21 cellular contexts compared by ENCODE assay signal in genomic region chr4:154045086-154045485, GRCh38.
"Had no signal": no experiment of that assay in that cellular context is flagged by ENCODE, and none has a peak within 500 bp of the region (broad histone marks: within the 10 kb centered on the region; RNA-seq: fewer than 3 reads in every experiment).

No MANE protein-coding gene starts in this region.

- H3K9me3 Mint-ChIP-seq: activated T-cell treated with anti-CD3 and anti-CD28 coated beads, Interleukin-2, amount 50 U/mL, for 24 hours; activated T-helper 17 cell treated with anti-CD3 and anti-CD28 coated beads, Interleukin-2, amount 50 U/mL, for 72 hours; endodermal cell had no signal

- H3K4me3 ChIP-seq: coronary artery, gastroesophageal sphincter, heart left ventricle, ovary, prostate gland, right atrium auricular region, spleen, thyroid gland had no signal

- H3K9me3 ChIP-seq: gastroesophageal sphincter, heart left ventricle, ovary, prostate gland, right atrium auricular region, spleen, thyroid gland had no signal

- H3K4me1 Mint-ChIP-seq: activated T-helper 17 cell treated with anti-CD3 and anti-CD28 coated beads, Interleukin-2, amount 50 U/mL, for 72 hours; natural killer cell had no signal

- H3K4me1 ChIP-seq: gastroesophageal sphincter, heart left ventricle, prostate gland, right atrium auricular region, spleen, thyroid gland had no signal

- H3K27ac Mint-ChIP-seq: activated naive CD8-positive, alpha-beta T cell; activated T-cell treated with anti-CD3 and anti-CD28 coated beads, Interleukin-2, amount 50 U/mL, for 24 hours; activated T-helper 17 cell treated with anti-CD3 and anti-CD28 coated beads, Interleukin-2, amount 50 U/mL, for 72 hours; endodermal cell; natural killer cell; WTC11 had no signal

- H3K36me3 Mint-ChIP-seq: activated naive CD8-positive, alpha-beta T cell; natural killer cell; WTC11 had no signal

- DNase-seq: activated T-cell treated with anti-CD3 and anti-CD28 coated beads, Interleukin-2, amount 50 U/mL, for 24 hours; endodermal cell; heart left ventricle; left ventricle myocardium superior; mammary epithelial cell; midbrain; natural killer cell; ovary; spleen; stimulated activated CD4-positive, alpha-beta T cell treated with anti-CD3 and anti-CD28 coated beads, Interleukin-4, amount 100 ng/mL, for 24 hours; stimulated activated naive CD4-positive, alpha-beta T cell treated with Interleukin-2 at 50 U/mL for 16 hours; T-helper 1 cell; thyroid gland had no signal

- H3K4me3 Mint-ChIP-seq: activated naive CD8-positive, alpha-beta T cell; activated T-cell treated with anti-CD3 and anti-CD28 coated beads, Interleukin-2, amount 50 U/mL, for 24 hours; activated T-helper 17 cell treated with anti-CD3 and anti-CD28 coated beads, Interleukin-2, amount 50 U/mL, for 72 hours; endodermal cell; natural killer cell; WTC11 had no signal

- H3K27ac ChIP-seq: coronary artery, epithelial cell of prostate, gastroesophageal sphincter, heart left ventricle, ovary, prostate gland, right atrium auricular region, spleen, thyroid gland had no signal

- H3K36me3 ChIP-seq: gastroesophageal sphincter, heart left ventricle, ovary, prostate gland, right atrium auricular region, spleen, thyroid gland had no signal

- ATAC-seq: activated T-helper 17 cell treated with anti-CD3 and anti-CD28 coated beads, Interleukin-2, amount 50 U/mL, for 72 hours; gastroesophageal sphincter; heart left ventricle; left ventricle myocardium superior; natural killer cell; WTC11 had no signal

- H3K27me3 ChIP-seq: gastroesophageal sphincter, heart left ventricle, ovary, right atrium auricular region, spleen, thyroid gland had no signal
